9 cellular contexts compared by ENCODE assay signal in the genomic region with DNA sequence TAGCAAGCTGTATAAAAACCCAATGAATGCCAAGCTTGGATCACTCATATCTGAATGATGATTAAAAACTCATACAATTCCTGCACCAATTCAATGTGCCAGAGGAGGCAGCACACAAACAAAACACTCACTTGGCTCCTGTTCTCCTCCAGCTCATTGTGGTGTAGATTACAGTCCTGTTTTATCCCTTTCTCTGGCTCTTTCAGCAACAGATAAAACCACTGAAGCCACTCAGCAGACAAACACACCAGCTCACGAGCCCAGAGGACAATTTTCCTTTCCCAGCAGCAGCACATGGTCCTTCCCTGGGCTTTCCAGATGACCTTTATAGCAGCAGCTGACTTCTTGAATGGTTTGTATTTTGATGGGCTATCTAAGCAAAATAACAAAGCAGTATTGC.
A peak's percentile ranks its signal among the peaks of the same experiment; 100 is the strongest.
DNase-seq lines count a peak whose midpoint lies in the region; ATAC-seq and TF ChIP-seq lines count a peak whose summit lies in the region.
"Had no signal": no experiment of that assay in that cellular context is flagged by ENCODE, and none has a peak within 500 bp of the region (broad histone marks: within the 10 kb centered on the region; RNA-seq: fewer than 3 reads in every experiment).

No MANE protein-coding gene starts in this region.

- H3K36me3 ChIP-seq in OCI-LY7 (ENCODE audit: insufficient read depth, low read length) = no peaks in the 10 kb centered on the region

- H3K4me2 ChIP-seq in OCI-LY7 (ENCODE audit: low read length) = no peak overlapping the region

- peaks cover 0 to 1% of the 10 kb centered on the region in 2 donors for H3K9me3 Mint-ChIP-seq in activated T-cell treated with anti-CD3 and anti-CD28 coated beads, Interleukin-2, amount 50 U/mL, for 72 hours

- no peaks in the 10 kb centered on the region for H3K9me3 ChIP-seq in OCI-LY7 (ENCODE audit: low read length)

- TF ChIP-seq CTCF in 22Rv1 (IDR thresholded peaks at IDR 0.05) = peak; percentile 46
- peak; percentile 37; the same call in 1 of the 2 replicates for TF ChIP-seq CTCF in GM12875 (IDR thresholded peaks at IDR 0.05; ENCODE audit: borderline replicate concordance, insufficient read depth, low read depth, low read length)
- TF ChIP-seq CTCF in OCI-LY7 (conservative IDR thresholded peaks at IDR 0.05; ENCODE audit: low read length) = no peak

- intact Hi-C loops in left ventricle myocardium superior (cut with micrococcal nuclease) (no loop called here), OCI-LY7 (cut with micrococcal nuclease; ENCODE audit: unreplicated experiment) (no loop called here)

- H3K27ac Mint-ChIP-seq in activated T-cell treated with anti-CD3 and anti-CD28 coated beads, Interleukin-2, amount 50 U/mL, for 72 hours = no peak overlapping the region

- ATAC-seq in left ventricle myocardium superior = peak; percentile 75
- no peak for ATAC-seq in activated T-cell treated with anti-CD3 and anti-CD28 coated beads, Interleukin-2, amount 50 U/mL, for 72 hours (replicated peaks in 1 of 2)
- ATAC-seq in GM18909 (IDR thresholded peaks at IDR 0.05; ENCODE audit: poor library complexity, unreplicated experiment) = no peak

- no peak overlapping the region for H2AFZ ChIP-seq in OCI-LY7 (ENCODE audit: low read length)

- H3K79me2 ChIP-seq in OCI-LY7 (ENCODE audit: insufficient read depth, low read depth, low read length) = no peaks in the 10 kb centered on the region

- H3K4me3 ChIP-seq in GM12875 (ENCODE audit: low read depth, low read length) (no peak overlapping the region), OCI-LY7 (ENCODE audit: low read depth, low read length, poor library complexity, severe bottlenecking) (no peak overlapping the region)

- H3K36me3 Mint-ChIP-seq in activated T-cell treated with anti-CD3 and anti-CD28 coated beads, Interleukin-2, amount 50 U/mL, for 72 hours (ENCODE audit: insufficient read depth in 2 of 2) = no peaks in the 10 kb centered on the region

- H3K27ac ChIP-seq in 22Rv1 (no peak overlapping the region), OCI-LY7 (ENCODE audit: low read depth, low read length, poor library complexity, severe bottlenecking) (no peak overlapping the region)

- CTCF ChIA-PET in OCI-LY7 (lab: Charles Lee; ENCODE audit: unreplicated experiment) = no interaction called here

- H3K27me3 Mint-ChIP-seq in activated T-cell treated with anti-CD3 and anti-CD28 coated beads, Interleukin-2, amount 50 U/mL, for 72 hours (ENCODE audit: low read depth) = peaks cover 13% of the 10 kb centered on the region

- H3K4me1 Mint-ChIP-seq in activated T-cell treated with anti-CD3 and anti-CD28 coated beads, Interleukin-2, amount 50 U/mL, for 72 hours (ENCODE audit: low read depth) = no peaks in the 10 kb centered on the region

- no TSS peak for BruUV-seq in OCI-LY7 (replicated peaks; lab: Mats Ljungman, UMichigan)

- POLR2A ChIA-PET in OCI-LY7 (lab: Charles Lee) = no interaction called here

- DNase-seq in SHP77 treated with DMSO at 0.1 percent for 48 hours (lab: John Stamatoyannopoulos, UW) = peak; percentile 15
- no peak for DNase-seq in left ventricle myocardium superior
- no peak for DNase-seq in T-helper 2 cell
- no peak for DNase-seq in activated T-cell treated with anti-CD3 and anti-CD28 coated beads, Interleukin-2, amount 50 U/mL, for 72 hours
- no peak for DNase-seq in OCI-LY7 (ENCODE audit: low spot score)
- DNase-seq: right cardiac atrium had no signal

- H4K20me1 ChIP-seq in OCI-LY7 (ENCODE audit: insufficient read depth, low read length) = no peaks in the 10 kb centered on the region

- no peaks in the 10 kb centered on the region; the same call in 1 of the 2 replicates for H3K9me2 ChIP-seq in OCI-LY7 (ENCODE audit: insufficient read depth, low read length)

- no peaks in the 10 kb centered on the region for H3K4me1 ChIP-seq in OCI-LY7 (ENCODE audit: insufficient read depth, low read length, poor library complexity, severe bottlenecking)

- no peak overlapping the region for H3K4me3 Mint-ChIP-seq in activated T-cell treated with anti-CD3 and anti-CD28 coated beads, Interleukin-2, amount 50 U/mL, for 72 hours
